In the genomic region with DNA sequence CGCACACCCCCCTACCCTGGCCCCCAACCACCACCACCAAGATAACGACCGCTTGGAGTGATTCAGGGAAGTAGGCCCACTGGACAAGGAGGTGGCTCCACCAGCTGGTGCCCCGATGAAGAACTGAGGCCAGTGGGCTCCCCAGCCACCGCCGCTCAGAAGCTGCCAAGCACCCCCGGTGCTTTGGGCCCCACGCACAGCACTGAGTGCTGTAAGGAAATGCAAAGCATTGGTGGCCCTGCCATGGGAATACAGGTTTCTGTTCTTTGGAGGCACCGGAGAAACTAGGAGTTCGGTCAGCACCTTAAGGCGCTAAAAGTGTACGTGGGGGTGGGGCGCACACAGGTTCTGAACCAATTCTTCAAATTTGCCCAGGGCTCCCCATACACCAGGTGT, we compare ENCODE assay signal across 8 cellular contexts. TPM values are rescaled to one million over a fixed set of nuclear protein-coding genes. Genes with fewer than 3 reads are reported as not detected.
A peak's percentile ranks its signal among the peaks of the same experiment; 100 is the strongest.
DNase-seq lines count a peak whose midpoint lies in the region; ATAC-seq, FAIRE-seq and TF ChIP-seq lines count a peak whose summit lies in the region.

No MANE protein-coding gene starts in this region.

- H3K4me3 ChIP-seq in GM23248 (peak overlapping the region; percentile 81), WI38 (ENCODE audit: low read depth, low read length) (peak overlapping the region; percentile 72)

- in situ Hi-C loops in GM23248 (cut with MboI): no loop called here

- peak overlapping the region; percentile 93 for H3K27ac Mint-ChIP-seq in progenitor cell of endocrine pancreas

- H3K4me2 ChIP-seq in GM23248 (ENCODE audit: unreplicated experiment): peak overlapping the region; percentile 93

- no peaks in the 10 kb centered on the region for H3K9me2 ChIP-seq in GM23248 (ENCODE audit: insufficient read depth)

- no peak for TF ChIP-seq CTCF in WI38 (IDR thresholded peaks at IDR 0.05; ENCODE audit: low read depth, low read length)
- TF ChIP-seq CTCF in progenitor cell of endocrine pancreas (IDR thresholded peaks at IDR 0.05; ENCODE audit: unreplicated experiment): no peak

- H3K4me1 ChIP-seq in GM23248 (ENCODE audit: insufficient read depth): peaks cover 47% of the 10 kb centered on the region

- H4K20me1 ChIP-seq in GM23248 (ENCODE audit: insufficient read depth): no peaks in the 10 kb centered on the region

- no peaks in the 10 kb centered on the region for H3K36me3 ChIP-seq in GM23248 (ENCODE audit: low read depth)

- no peaks in the 10 kb centered on the region for H3K36me3 Mint-ChIP-seq in progenitor cell of endocrine pancreas (ENCODE audit: insufficient read depth)

- peak; percentile 32 for ATAC-seq in Right ventricle myocardium superior (ENCODE audit: poor library complexity)
- ATAC-seq in GM21423 (IDR thresholded peaks at IDR 0.05; ENCODE audit: unreplicated experiment): no peak

- H3K79me2 ChIP-seq in GM23248 (ENCODE audit: insufficient read depth): peaks cover 42% of the 10 kb centered on the region

- H3K27me3 ChIP-seq in GM23248 (replicated peaks; ENCODE audit: insufficient read depth): no peaks in the 10 kb centered on the region

- H3K4me1 Mint-ChIP-seq in progenitor cell of endocrine pancreas (ENCODE audit: low read depth): peaks cover 35% of the 10 kb centered on the region

- intact Hi-C loops in Right ventricle myocardium superior (cut with DNase I): loop anchor here (10.0 kb wide), 1 partner anchor 175 kb away; no protein-coding TSS in a partner anchor

- POLR2A ChIA-PET in HEK293T (lab: Yijun Ruan, JAX): interaction anchor here (0.5 to 5.9 kb wide), 15 partner anchors 8 to 340 kb away, joined by 3 to 39 read pairs (median 3); no protein-coding TSS in a partner anchor

- no peaks in the 10 kb centered on the region for H3K9me3 ChIP-seq in GM23248 (ENCODE audit: low read depth)

- peaks cover 43% of the 10 kb centered on the region for H3F3A ChIP-seq in GM23248 (ENCODE audit: insufficient read depth)

- peak overlapping the region; percentile 71 for H2AFZ ChIP-seq in GM23248

- CTCF ChIA-PET in HEK293T (lab: Yijun Ruan, JAX): interaction anchor here (0.6 to 1.3 kb wide), 7 partner anchors 13 to 192 kb away, joined by 3 to 4 read pairs (median 3); no protein-coding TSS in a partner anchor

- no peak for FAIRE-seq in urothelium cell line (lab: Jason Lieb, UNC)

- WGBS in GM23248 (ENCODE audit: low coverage in 1 of 2, low lambda C conversion rate in 2 of 2, missing lambda C conversion rate in 2 of 2), 2 experiments: 74 to 81% methylated on average over 13 of the region's 13 CpGs

- peak overlapping the region; percentile 72 for H3K4me3 Mint-ChIP-seq in progenitor cell of endocrine pancreas (ENCODE audit: low read depth)

- H3K27ac ChIP-seq in GM23248: peak overlapping the region; percentile 73

- H3K9ac ChIP-seq in GM23248: peak overlapping the region; percentile 81

- H3K9me3 Mint-ChIP-seq in progenitor cell of endocrine pancreas (ENCODE audit: low read depth): no peaks in the 10 kb centered on the region

- DNase-seq in GM23248 (no peak), Right ventricle myocardium superior (no peak), progenitor cell of endocrine pancreas (ENCODE audit: low spot score, unreplicated experiment) (no peak), HEK293T (ENCODE audit: extremely low spot score) (no peak), urothelium cell line (ENCODE audit: low spot score) (no peak), SIG-M5 (lab: John Stamatoyannopoulos, UW) (no peak)

- peaks cover 11% of the 10 kb centered on the region for H3K27me3 Mint-ChIP-seq in progenitor cell of endocrine pancreas

TF ChIP-seq in HEK293T, 16 proteins besides CTCF, POLR2A, EP300 and RAD21:
- TF ChIP-seq, protein P1, sequence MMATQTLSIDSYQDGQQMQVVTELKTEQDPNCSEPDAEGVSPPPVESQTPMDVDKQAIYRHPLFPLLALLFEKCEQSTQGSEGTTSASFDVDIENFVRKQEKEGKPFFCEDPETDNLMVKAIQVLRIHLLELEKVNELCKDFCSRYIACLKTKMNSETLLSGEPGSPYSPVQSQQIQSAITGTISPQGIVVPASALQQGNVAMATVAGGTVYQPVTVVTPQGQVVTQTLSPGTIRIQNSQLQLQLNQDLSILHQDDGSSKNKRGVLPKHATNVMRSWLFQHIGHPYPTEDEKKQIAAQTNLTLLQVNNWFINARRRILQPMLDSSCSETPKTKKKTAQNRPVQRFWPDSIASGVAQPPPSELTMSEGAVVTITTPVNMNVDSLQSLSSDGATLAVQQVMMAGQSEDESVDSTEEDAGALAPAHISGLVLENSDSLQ (IDR thresholded peaks at IDR 0.05): no peak
- no peak for TF ChIP-seq BHLHE40 (IDR thresholded peaks at IDR 0.05; ENCODE audit: borderline replicate concordance)
- no peak for TF ChIP-seq ELF4 (IDR thresholded peaks at IDR 0.05)
- TF ChIP-seq LEF1 (IDR thresholded peaks at IDR 0.05; ENCODE audit: borderline replicate concordance): no peak
- no peak for TF ChIP-seq NFRKB (IDR thresholded peaks at IDR 0.05)
- TF ChIP-seq ZNF384 (IDR thresholded peaks at IDR 0.05): no peak
- no peak for TF ChIP-seq CTBP1 (IDR thresholded peaks at IDR 0.05; ENCODE audit: borderline replicate concordance)
- TF ChIP-seq TARDBP (IDR thresholded peaks at IDR 0.05): no peak
- TF ChIP-seq FOXA1 (IDR thresholded peaks at IDR 0.05): no peak
TF ChIP-seq in HEK293T: peak in this region for 0.

RNA-seq across cellular contexts. Expression of a gene that starts 0.7 kb away (rescaled TPM):
- total RNA-seq in GM23248 (2014; rRNA removed; shearing (Covaris generic)): 213 and 217 TPM in 2 replicates
- polyA plus RNA-seq in GM23248 (2016; fragmentation: Nextera tagmentation; extraction: Ambion mirVana): 376 and 392 TPM in 2 replicates
- total RNA-seq in Right ventricle myocardium superior (4.1 TPM), progenitor cell of endocrine pancreas (31.6 and 34.5 TPM in 2 replicates)
